In the genomic region with DNA sequence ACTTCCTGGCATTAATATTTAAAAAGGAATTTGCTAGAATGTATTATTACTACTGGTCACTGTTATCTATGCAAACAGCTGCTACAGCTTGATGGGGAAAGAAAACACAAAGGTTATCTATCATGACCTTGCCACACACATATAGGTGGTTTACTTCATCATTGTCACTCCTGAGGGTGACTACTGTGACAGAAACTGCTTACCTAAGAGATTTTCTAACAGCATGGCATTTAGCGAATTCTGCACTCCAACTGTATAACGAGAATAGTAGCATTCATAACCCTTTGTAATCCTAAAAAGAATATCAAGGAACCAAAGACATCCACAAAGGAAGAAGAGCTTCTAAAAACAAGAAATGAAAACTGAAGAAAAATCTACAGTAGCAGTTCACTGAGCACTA, we compare ENCODE assay signal across 28 cellular contexts.
"Had no signal": no experiment of that assay in that cellular context is flagged by ENCODE, and none has a peak within 500 bp of the region (broad histone marks: within the 10 kb centered on the region; RNA-seq: fewer than 3 reads in every experiment).

No MANE protein-coding gene starts in this region.

- H3K36me3 ChIP-seq: esophagus muscularis mucosa, gastroesophageal sphincter, heart left ventricle, ovary, thoracic aorta, tibial nerve, upper lobe of left lung had no signal

- FAIRE-seq: endothelial cell of umbilical vein, urothelium cell line had no signal

- H3K9me3 Mint-ChIP-seq: dendritic cell treated with granulocyte-macrophage colony-stimulating factor and Interleukin-4, amounts not matched to agents 40 ng/mL and 50 ng/mL, for 4 days; endodermal cell; stimulated activated naive CD8-positive, alpha-beta T cell treated with anti-CD3 and anti-CD28 coated beads, Interleukin-15, Interleukin-2, amounts not matched to agents 100 ng/mL and 50 ng/mL, for 24 hours had no signal

- H2AFZ ChIP-seq: hepatocyte had no signal

- DNase-seq: effector CD8-positive, alpha-beta T cell; endodermal cell; foreskin keratinocyte; heart left ventricle; kidney; natural killer cell; occipital lobe; ovary; posterior cingulate gyrus; psoas muscle; right cardiac atrium; small intestine; stimulated activated CD4-positive, alpha-beta T cell treated with anti-CD3 and anti-CD28 coated beads, Interleukin-15, amount 100 ng/mL, for 24 hours; stimulated activated CD4-positive, alpha-beta T cell treated with anti-CD3 and anti-CD28 coated beads, Interleukin-2, amount 100 ng/mL, for 48 hours; stimulated activated naive B cell treated with anti-CD40 and anti-IgM and Interleukin-4, amounts not matched to agents 10 μg/mL and 1 μg/mL and 100 μg/mL, for 72 hours; upper lobe of left lung had no signal

- H3K27ac Mint-ChIP-seq: dendritic cell treated with granulocyte-macrophage colony-stimulating factor and Interleukin-4, amounts not matched to agents 40 ng/mL and 50 ng/mL, for 4 days; endodermal cell; memory B cell; natural killer cell; stimulated activated naive B cell treated with anti-CD40 and anti-IgM and Interleukin-4, amounts not matched to agents 10 μg/mL and 1 μg/mL and 100 μg/mL, for 72 hours; stimulated activated naive CD8-positive, alpha-beta T cell treated with anti-CD3 and anti-CD28 coated beads, Interleukin-15, Interleukin-2, amounts not matched to agents 100 ng/mL and 50 ng/mL, for 24 hours had no signal

- H3K4me1 ChIP-seq: esophagus muscularis mucosa, foreskin keratinocyte, gastroesophageal sphincter, heart left ventricle, psoas muscle, tibial nerve, upper lobe of left lung had no signal

- H3K4me2 ChIP-seq: hepatocyte had no signal

- H3K4me3 Mint-ChIP-seq: dendritic cell treated with granulocyte-macrophage colony-stimulating factor and Interleukin-4, amounts not matched to agents 40 ng/mL and 50 ng/mL, for 4 days; endodermal cell; memory B cell; natural killer cell; stimulated activated naive B cell treated with anti-CD40 and anti-IgM and Interleukin-4, amounts not matched to agents 10 μg/mL and 1 μg/mL and 100 μg/mL, for 72 hours; stimulated activated naive CD8-positive, alpha-beta T cell treated with anti-CD3 and anti-CD28 coated beads, Interleukin-15, Interleukin-2, amounts not matched to agents 100 ng/mL and 50 ng/mL, for 24 hours had no signal

- H3K36me3 Mint-ChIP-seq: memory B cell; natural killer cell; stimulated activated naive B cell treated with anti-CD40 and anti-IgM and Interleukin-4, amounts not matched to agents 10 μg/mL and 1 μg/mL and 100 μg/mL, for 72 hours had no signal

- H3K27ac ChIP-seq: esophagus muscularis mucosa, foreskin keratinocyte, gastroesophageal sphincter, heart left ventricle, hepatocyte, ovary, psoas muscle, thoracic aorta, tibial nerve, upper lobe of left lung had no signal

- ATAC-seq: foreskin keratinocyte; gastroesophageal sphincter; heart left ventricle; left lobe of liver; natural killer cell; psoas muscle; right cardiac atrium; stimulated activated naive B cell treated with anti-CD40 and anti-IgM and Interleukin-4, amounts not matched to agents 10 μg/mL and 1 μg/mL and 100 μg/mL, for 72 hours had no signal

- H3K4me3 ChIP-seq: esophagus muscularis mucosa, gastroesophageal sphincter, heart left ventricle, hepatocyte, lung, ovary, psoas muscle, thoracic aorta, tibial nerve, upper lobe of left lung had no signal

- H3K27me3 Mint-ChIP-seq: dendritic cell treated with granulocyte-macrophage colony-stimulating factor and Interleukin-4, amounts not matched to agents 40 ng/mL and 50 ng/mL, for 4 days; memory B cell; stimulated activated naive B cell treated with anti-CD40 and anti-IgM and Interleukin-4, amounts not matched to agents 10 μg/mL and 1 μg/mL and 100 μg/mL, for 72 hours; stimulated activated naive CD8-positive, alpha-beta T cell treated with anti-CD3 and anti-CD28 coated beads, Interleukin-15, Interleukin-2, amounts not matched to agents 100 ng/mL and 50 ng/mL, for 24 hours had no signal

- H3K27me3 ChIP-seq: esophagus muscularis mucosa, foreskin keratinocyte, gastroesophageal sphincter, heart left ventricle, hepatocyte, ovary, tibial nerve, upper lobe of left lung had no signal

- H3K4me1 Mint-ChIP-seq: memory B cell; natural killer cell; stimulated activated naive B cell treated with anti-CD40 and anti-IgM and Interleukin-4, amounts not matched to agents 10 μg/mL and 1 μg/mL and 100 μg/mL, for 72 hours had no signal

- H3K9me3 ChIP-seq: esophagus muscularis mucosa, heart left ventricle, ovary, psoas muscle, thoracic aorta, tibial nerve, upper lobe of left lung had no signal
